Comparison of ENCODE assay signal across 8 cellular contexts in the genomic region with DNA sequence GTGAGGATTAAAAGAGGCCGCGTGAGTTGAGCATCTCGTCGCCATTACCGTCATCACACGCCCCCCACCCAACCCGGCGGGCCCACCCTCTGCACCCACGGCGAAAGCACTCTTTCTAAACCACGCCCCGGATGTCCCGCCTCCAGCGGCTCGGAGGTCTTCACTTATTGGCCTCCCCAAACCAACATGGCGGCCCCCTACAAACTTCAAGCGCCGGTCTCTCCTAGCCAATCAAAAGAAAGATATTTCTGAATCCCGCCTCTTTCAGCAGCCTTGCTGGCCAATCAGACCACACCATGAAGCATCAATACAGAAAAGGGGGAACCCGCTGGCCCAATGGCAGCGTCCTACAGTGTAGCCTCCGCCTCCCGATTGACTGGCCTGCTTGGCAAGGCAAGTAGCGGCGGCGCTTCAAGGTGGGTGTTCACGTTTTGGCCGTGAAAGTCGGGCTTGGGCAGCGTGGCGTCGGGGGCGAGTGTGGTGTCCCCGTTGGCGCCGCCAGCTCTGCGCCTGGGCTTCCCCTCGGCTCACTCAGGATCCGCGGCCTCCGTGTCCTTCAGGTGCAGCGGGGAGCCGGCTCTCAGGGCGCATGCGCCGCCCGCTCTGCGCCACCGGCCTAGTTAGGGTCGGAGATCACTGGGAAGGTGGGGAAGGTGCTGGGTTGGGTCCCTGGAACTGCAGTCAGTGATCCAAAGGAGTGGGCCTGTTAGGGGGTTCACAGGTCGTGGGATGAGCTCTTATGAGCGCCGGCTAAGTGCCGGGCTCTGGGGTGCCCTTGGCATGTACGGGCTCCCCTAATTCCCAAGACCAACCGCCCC. TPM values are rescaled to one million over a fixed set of nuclear protein-coding genes. Genes with fewer than 3 reads are reported as not detected.
A peak's percentile ranks its signal among the peaks of the same experiment; 100 is the strongest.
DNase-seq lines count a peak whose midpoint lies in the region; ATAC-seq and TF ChIP-seq lines count a peak whose summit lies in the region.

Gene NDUFS8 (plus strand): TSS at position 364 of the 818 bp plus-strand sequence. CDS start 1,471 bp downstream, outside the sequence.

- TF ChIP-seq CTCF in PC-9 (conservative IDR thresholded peaks at IDR 0.05) (no peak), epithelial cell of proximal tubule (conservative IDR thresholded peaks at IDR 0.05; ENCODE audit: low read depth, low read length) (no peak)

- intact Hi-C loops in PC-9 (cut with micrococcal nuclease; ENCODE audit: unreplicated experiment): loop anchor here (1.0 kb wide), 2 partner anchors 8 to 16 kb away; no protein-coding TSS in a partner anchor

- H3K79me2 ChIP-seq in PC-9 (ENCODE audit: low read depth): peaks cover 49% of the 10 kb centered on the region

- H3K27ac ChIP-seq in PC-9: peak within 1 kb of the TSS; percentile 87

- no peaks in the 10 kb centered on the region for H3K9me2 ChIP-seq in PC-9 (ENCODE audit: insufficient read depth)

- DNase-seq in DMS153 (lab: John Stamatoyannopoulos, UW): peak; percentile 99
- DNase-seq in Jurkat, Clone E6-1 (ENCODE audit: low read depth, low spot score): peak; percentile 99
- peak; percentile 96 to 99 for DNase-seq in PC-9
- DNase-seq in activated T-cell treated with anti-CD3 and anti-CD28 coated beads, Interleukin-2, amount 50 U/mL, for 1 hour: peak; percentile 94
- DNase-seq in epithelial cell of proximal tubule (ENCODE audit: low read depth): peak; percentile 95
- peak; percentile 98 for DNase-seq in mucosa of gallbladder (ENCODE audit: low spot score)
- peak; percentile 95 to 97 for DNase-seq in stimulated activated CD8-positive, alpha-beta memory T cell treated with anti-CD3 and anti-CD28 coated beads, Interleukin-4, amount 100 ng/mL, for 4 hours (ENCODE audit: low read depth in 2 of 2, low spot score in 1 of 2)

- peaks cover 36% of the 10 kb centered on the region for H3K4me1 ChIP-seq in PC-9 (replicated peaks; ENCODE audit: insufficient read depth)

- no peaks in the 10 kb centered on the region for H3K9me3 ChIP-seq in PC-9 (ENCODE audit: insufficient read depth, low read depth)

- peaks cover 7% of the 10 kb centered on the region; the same call in 1 of the 2 replicates for H3K36me3 ChIP-seq in PC-9 (ENCODE audit: low read depth)

- peak; percentile 88 for ATAC-seq in GM21619 (IDR thresholded peaks at IDR 0.05; ENCODE audit: unreplicated experiment)

- POLR2A ChIA-PET in PC-9 (lab: Charles Lee; ENCODE audit: unreplicated experiment): interaction anchor here (0.7 kb wide), 1 partner anchor 88 kb away, joined by 4 read pairs; no protein-coding TSS in a partner anchor

- peaks cover 40% of the 10 kb centered on the region for H3F3A ChIP-seq in PC-9 (ENCODE audit: insufficient read depth, low read depth)

- no peaks in the 10 kb centered on the region for H4K20me1 ChIP-seq in PC-9 (ENCODE audit: insufficient read depth)

- no TSS peak for BruUV-seq in PC-9 (replicated peaks; lab: Mats Ljungman, UMichigan)

- no peaks in the 10 kb centered on the region for H3K27me3 ChIP-seq in PC-9 (ENCODE audit: insufficient read depth, low read depth)

- H3K4me3 ChIP-seq in Jurkat, Clone E6-1 (ENCODE audit: low read length): peak within 1 kb of the TSS; percentile 96
- H3K4me3 ChIP-seq in PC-9: peak within 1 kb of the TSS; percentile 91
- H3K4me3 ChIP-seq in epithelial cell of proximal tubule (ENCODE audit: low read depth, low read length): peak within 1 kb of the TSS; percentile 86

- CTCF ChIA-PET in PC-9 (lab: Charles Lee): no interaction called here

- H2AFZ ChIP-seq in PC-9: peak within 1 kb of the TSS; percentile 89

- H3K4me2 ChIP-seq in PC-9: peak within 1 kb of the TSS; percentile 99

RNA-seq across cellular contexts. Expression of gene NDUFS8, which starts in this region (rescaled TPM):
- polyA plus RNA-seq in Jurkat, Clone E6-1 (2012; ENCODE audit: insufficient read depth, insufficient read length): 249 TPM
- 270 and 275 TPM in 2 replicates for total RNA-seq in PC-9 (2021)
- 240 and 345 TPM in 2 replicates for total RNA-seq in epithelial cell of proximal tubule
- 168 TPM for total RNA-seq in mucosa of gallbladder

Comparison
In these comparisons a context has a peak if more than half of its experiments do, and no peak if none do; other contexts are left out.
1. Peak in every context shown above with its lines: DNase-seq, ATAC-seq, H3K4me3 ChIP-seq and H3K27ac ChIP-seq.